ENCODE assay signal across 19 cellular contexts in genomic region chr5:176152191-176152932, GRCh38.
A peak's percentile ranks its signal among the peaks of the same experiment; 100 is the strongest.
DNase-seq lines count a peak whose midpoint lies in the region; ATAC-seq and TF ChIP-seq lines count a peak whose summit lies in the region.
"Had no signal": no experiment of that assay in that cellular context is flagged by ENCODE, and none has a peak within 500 bp of the region (broad histone marks: within the 10 kb centered on the region; RNA-seq: fewer than 3 reads in every experiment).

No MANE protein-coding gene starts in this region.

- no peak for TF ChIP-seq CTCF in nephron (IDR thresholded peaks at IDR 0.05; ENCODE audit: unreplicated experiment in 3 of 3)

- ATAC-seq in GM21619 (IDR thresholded peaks at IDR 0.05; ENCODE audit: unreplicated experiment) = no peak
- ATAC-seq: activated CD4-positive, alpha-beta T cell treated with anti-CD3 and anti-CD28 coated beads for 36 hours; GM12878; lower lobe of right lung; naive thymus-derived CD8-positive, alpha-beta T cell had no signal

- peaks cover 31% of the 10 kb centered on the region for H3K4me1 Mint-ChIP-seq in nephron
- H3K4me1 Mint-ChIP-seq: activated CD4-positive, alpha-beta T cell treated with anti-CD3 and anti-CD28 coated beads for 36 hours; CD8-positive, alpha-beta memory T cell; naive thymus-derived CD8-positive, alpha-beta T cell had no signal

- H3K27ac Mint-ChIP-seq in nephron = peak overlapping the region; percentile 66 to 86 (median 76)
- H3K27ac Mint-ChIP-seq: activated CD4-positive, alpha-beta T cell treated with anti-CD3 and anti-CD28 coated beads for 36 hours; naive thymus-derived CD8-positive, alpha-beta T cell had no signal

- peaks cover 5% of the 10 kb centered on the region for H3K27me3 Mint-ChIP-seq in nephron (ENCODE audit: low read depth)

- DNase-seq in DMS 273 (lab: John Stamatoyannopoulos, UW; ENCODE audit: unreplicated experiment) (peak; percentile 52), NCI-H2171 treated with DMSO at 0.1 percent for 48 hours (lab: John Stamatoyannopoulos, UW) (peak; percentile 67), ecto neural progenitor cell (ENCODE audit: low spot score) (peak; percentile 77), MV-4-11 (lab: John Stamatoyannopoulos, UW) (no peak)
- no peak for DNase-seq in stimulated activated CD4-positive, alpha-beta T cell treated with anti-CD3 and anti-CD28 coated beads, Interleukin-2, amount 100 ng/mL, for 48 hours
- no peak for DNase-seq in activated CD4-positive, CD25-positive, alpha-beta regulatory T cell (lab: John Stamatoyannopoulos, UW)
- DNase-seq: activated CD4-positive, alpha-beta T cell treated with anti-CD3 and anti-CD28 coated beads for 36 hours; activated CD8-positive, alpha-beta memory T cell treated with anti-CD3 and anti-CD28 coated beads, Interleukin-2, amount 50 U/mL, for 4 hours; activated gamma-delta T cell treated with Interleukin-2 at 50 U/mL for 16 hours; CD8-positive, alpha-beta memory T cell; foreskin fibroblast; lower lobe of right lung; naive thymus-derived CD8-positive, alpha-beta T cell; NCI-H2081 treated with DMSO at 0.1 percent for 48 hours; SHP77 treated with DMSO at 0.1 percent for 48 hours; stomach had no signal

- H3K9me3 Mint-ChIP-seq in nephron = no peaks in the 10 kb centered on the region
- H3K9me3 Mint-ChIP-seq: CD8-positive, alpha-beta memory T cell had no signal

- no peak overlapping the region for H3K4me3 Mint-ChIP-seq in nephron
- H3K4me3 Mint-ChIP-seq: activated CD4-positive, alpha-beta T cell treated with anti-CD3 and anti-CD28 coated beads for 36 hours; CD8-positive, alpha-beta memory T cell; naive thymus-derived CD8-positive, alpha-beta T cell had no signal

- no peaks in the 10 kb centered on the region for H3K36me3 Mint-ChIP-seq in nephron (ENCODE audit: low read depth)
- H3K36me3 Mint-ChIP-seq: CD8-positive, alpha-beta memory T cell; naive thymus-derived CD8-positive, alpha-beta T cell had no signal

Comparison
In these comparisons a context has a peak if more than half of its experiments do, and no peak if none do; other contexts are left out.
1. DNase-seq: peak in DMS 273 (single experiment), NCI-H2171 treated with DMSO at 0.1 percent for 48 hours (single experiment) and ecto neural progenitor cell (single experiment); none in MV-4-11 (single experiment), stimulated activated CD4-positive, alpha-beta T cell treated with anti-CD3 and anti-CD28 coated beads, Interleukin-2, amount 100 ng/mL, for 48 hours (0 of 2) and activated CD4-positive, CD25-positive, alpha-beta regulatory T cell (0 of 4).